ENCODE assay signal across 31 cellular contexts in genomic region chr3:144181062-144181461, GRCh38.
"Had no signal": no experiment of that assay in that cellular context is flagged by ENCODE, and none has a peak within 500 bp of the region (broad histone marks: within the 10 kb centered on the region; RNA-seq: fewer than 3 reads in every experiment).

No MANE protein-coding gene starts in this region.

- H3K27me3 ChIP-seq: brain microvascular endothelial cell, cardiac muscle cell had no signal

- ATAC-seq: activated T-helper 17 cell treated with anti-CD3 and anti-CD28 coated beads, Interleukin-2, amount 50 U/mL, for 72 hours; PC-3; T-cell had no signal

- H3K27ac ChIP-seq: brain microvascular endothelial cell, cardiac muscle cell had no signal

- H3K36me3 ChIP-seq: brain microvascular endothelial cell, cardiac muscle cell had no signal

- DNase-seq: activated B cell treated with CpG ODN at 0.5 μM for 24 hours; activated CD4-positive, alpha-beta memory T cell treated with anti-CD3 and anti-CD28 coated beads for 36 hours; activated CD4-positive, alpha-beta T cell treated with anti-CD3 and anti-CD28 coated beads for 1 hour; activated CD4-positive, alpha-beta T cell treated with anti-CD3 and anti-CD28 coated beads, Interleukin-2, amount 10 ng/mL, durations not matched to agents 7 days and 5 days; activated CD8-positive, alpha-beta memory T cell treated with anti-CD3 and anti-CD28 coated beads for 24 hours; activated gamma-delta T cell; activated naive CD4-positive, alpha-beta T cell treated with anti-CD3 and anti-CD28 coated beads for 36 hours; activated T-cell treated with anti-CD3 and anti-CD28 coated beads for 4 hours; activated T-cell treated with anti-CD3 and anti-CD28 coated beads, Interleukin-2, amount 50 U/mL, for 48 hours; amygdala; brain microvascular endothelial cell; cerebellar nuclear complex; Kasumi-1; KBM-7; NCI-H1048; NCI-H1417 treated with DMSO at 0.1 percent for 48 hours; NCI-H1694; NCI-H2029; NCI-H2107; NCI-H2171 treated with DMSO at 0.1 percent for 48 hours; NCI-H226; NCI-H510A; NCI-H526 treated with DMSO at 0.1 percent for 48 hours; NCI-H82; PC-3; SHP77 treated with DMSO at 0.1 percent for 48 hours; T-cell; T-helper 2 cell; T1000 had no signal

- H3K4me3 ChIP-seq: cardiac muscle cell had no signal
